ENCODE assay signal across 8 cellular contexts in the genomic region with DNA sequence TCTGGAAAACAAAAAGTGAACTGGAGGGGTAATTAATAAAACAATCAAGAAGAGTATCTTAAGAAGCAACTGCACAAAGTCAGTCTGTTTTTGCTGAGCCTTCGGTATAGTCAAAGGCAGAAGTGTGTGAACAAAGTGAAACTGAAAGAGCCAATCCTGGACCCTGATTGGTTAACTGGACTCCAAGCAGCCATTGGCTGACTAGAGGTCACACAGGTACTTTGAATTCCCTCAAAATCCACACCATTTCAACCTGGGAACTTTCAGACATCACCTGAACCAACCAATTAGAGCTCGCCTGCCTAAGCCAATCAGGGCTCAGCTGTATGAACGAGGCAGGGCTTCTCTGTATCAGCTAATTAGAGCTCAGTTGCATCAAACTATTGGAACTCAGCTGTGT.
A peak's percentile ranks its signal among the peaks of the same experiment; 100 is the strongest.
DNase-seq lines count a peak whose midpoint lies in the region; ATAC-seq, FAIRE-seq and TF ChIP-seq lines count a peak whose summit lies in the region.

No MANE protein-coding gene starts in this region.

- 60% methylated on average over 3 of the region's 3 CpGs for WGBS in A549 (ENCODE audit: missing lambda C conversion rate)

- H3K4me1 ChIP-seq in A549: no peaks in the 10 kb centered on the region

- ATAC-seq in A549 (peak; percentile 56 to 82; a peak in 5 of 6 replicates), GM18870 (IDR thresholded peaks at IDR 0.05; ENCODE audit: unreplicated experiment) (peak; percentile 73), GM19397 (IDR thresholded peaks at IDR 0.05; ENCODE audit: unreplicated experiment) (no peak), HG02571 (IDR thresholded peaks at IDR 0.05; ENCODE audit: unreplicated experiment) (no peak)

- CTCF ChIA-PET in A549 (lab: Yijun Ruan, JAX): interaction anchor here (0.6 kb wide), 1 partner anchor 1316 kb away, joined by 3 read pairs; no protein-coding TSS in a partner anchor

- H3K4me3 ChIP-seq in A549 (no peak overlapping the region; the same call in 2 of the 3 replicates), epithelial cell of esophagus (ENCODE audit: low read length) (no peak overlapping the region)

- POLR2A ChIA-PET in A549 (lab: Yijun Ruan, JAX): no interaction called here

- TF ChIP-seq CTCF in A549 (IDR thresholded peaks at IDR 0.05) (no peak), epithelial cell of esophagus (IDR thresholded peaks at IDR 0.05; ENCODE audit: insufficient read depth, low read depth, low read length, missing control alignments) (no peak)

- TF ChIP-seq POLR2A in A549 (IDR thresholded peaks at IDR 0.05; ENCODE audit: low read length): no peak

- no peak for FAIRE-seq in A549 (lab: Jason Lieb, UNC)

- no peaks in the 10 kb centered on the region for H3K9me3 ChIP-seq in A549

- peak overlapping the region; percentile 54 for H3K4me2 ChIP-seq in A549

- DNase-seq in A549 (ENCODE audit: low read depth in 1 of 2, low spot score in 1 of 2) (peak; percentile 33 to 60), MV-4-11 (lab: John Stamatoyannopoulos, UW) (peak; percentile 31), epithelial cell of esophagus (ENCODE audit: low read depth) (peak; percentile 10), NCI-H2196 treated with DMSO at 0.1 percent for 48 hours (lab: John Stamatoyannopoulos, UW; ENCODE audit: unreplicated experiment) (no peak)
- no peak for DNase-seq in activated effector memory CD4-positive, alpha-beta T cell treated with anti-CD3 and anti-CD28 coated beads, Interleukin-2, amount 50 U/mL, for 16 hours

- no peak for TF ChIP-seq EP300 in A549 (IDR thresholded peaks at IDR 0.05)

- no peak for TF ChIP-seq RAD21 in A549 (conservative IDR thresholded peaks at IDR 0.05 in 1 of 2, IDR thresholded peaks at IDR 0.05 in 1 of 2)

- no peak overlapping the region for H3K27ac ChIP-seq in A549

TF ChIP-seq in A549, 52 proteins besides CTCF, POLR2A, EP300 and RAD21:
- no peak for TF ChIP-seq ZFP36 (IDR thresholded peaks at IDR 0.05; ENCODE audit: borderline replicate concordance, partially characterized antibody)
- TF ChIP-seq FOXS1 (CRISPR knock-in tag; IDR thresholded peaks at IDR 0.05): no peak
- TF ChIP-seq EHF (CRISPR knock-in tag; IDR thresholded peaks at IDR 0.05): no peak

Comparison
In these comparisons a context has a peak if more than half of its experiments do, and no peak if none do; other contexts are left out.
1. ATAC-seq: peak in A549 (2 of 2) and GM18870 (single experiment); none in GM19397 (single experiment) and HG02571 (single experiment).
2. DNase-seq: peak in A549 (2 of 2), MV-4-11 (single experiment) and epithelial cell of esophagus (single experiment); none in activated effector memory CD4-positive, alpha-beta T cell treated with anti-CD3 and anti-CD28 coated beads, Interleukin-2, amount 50 U/mL, for 16 hours (single experiment) and NCI-H2196 treated with DMSO at 0.1 percent for 48 hours (single experiment).